ENCODE assay signal across 23 cellular contexts in genomic region chr2:3703236-3703682, GRCh38. TPM values are rescaled to one million over a fixed set of nuclear protein-coding genes. Genes with fewer than 3 reads are reported as not detected.
DNase-seq lines count a peak whose midpoint lies in the region; ATAC-seq, FAIRE-seq and TF ChIP-seq lines count a peak whose summit lies in the region.
"Had no signal": no experiment of that assay in that cellular context is flagged by ENCODE, and none has a peak within 500 bp of the region (broad histone marks: within the 10 kb centered on the region; RNA-seq: fewer than 3 reads in every experiment).

TSS of gene DCDC2C (plus strand) at chr2:3703575. CDS start at chr2:3703752, 177 bp downstream.

- DNase-seq in DMS79 treated with DMSO at 0.1 percent for 48 hours (lab: John Stamatoyannopoulos, UW) (peak; percentile 4), DMS79 (lab: John Stamatoyannopoulos, UW) (no peak), astrocyte (ENCODE audit: low read depth) (no peak), kidney (peak; percentile 73), suprapubic skin (ENCODE audit: low spot score in 2 of 2) (no peak), SKM-1 (lab: John Stamatoyannopoulos, UW; ENCODE audit: unreplicated experiment) (no peak), NCI-H128 (lab: John Stamatoyannopoulos, UW; ENCODE audit: unreplicated experiment) (no peak)
- DNase-seq: activated CD4-positive, alpha-beta T cell treated with anti-CD3 and anti-CD28 coated beads for 48 hours; activated effector memory CD4-positive, alpha-beta T cell treated with anti-CD3 and anti-CD28 coated beads, Interleukin-2, amount 50 U/mL, for 16 hours; amygdala; Calu3; heart left ventricle; kidney glomerular epithelial cell; NCI-H1048; NCI-H510A; SW 1271; trophoblast cell had no signal

- no peak within 1 kb of the TSS for H3K27ac Mint-ChIP-seq in astrocyte (ENCODE audit: unreplicated experiment)
- no peak within 1 kb of the TSS for H3K27ac Mint-ChIP-seq in activated T-helper 17 cell treated with anti-CD3 and anti-CD28 coated beads, Interleukin-2, amount 50 U/mL, for 72 hours

- H3K36me3 Mint-ChIP-seq in astrocyte (ENCODE audit: low read depth, unreplicated experiment): peaks cover 3% of the 10 kb centered on the region
- no peaks in the 10 kb centered on the region for H3K36me3 Mint-ChIP-seq in activated T-helper 17 cell treated with anti-CD3 and anti-CD28 coated beads, Interleukin-2, amount 50 U/mL, for 72 hours (ENCODE audit: low read depth)

- H3K27me3 ChIP-seq in astrocyte (ENCODE audit: insufficient read depth, low read length) (peaks cover 11% of the 10 kb centered on the region), suprapubic skin (peaks cover 41% of the 10 kb centered on the region)
- H3K27me3 ChIP-seq: BLaER1 had no signal

- TF ChIP-seq EP300 in suprapubic skin (IDR thresholded peaks at IDR 0.05): no peak

- H3K4me3 ChIP-seq in astrocyte (ENCODE audit: insufficient read depth, low read depth, low read length) (no peak within 1 kb of the TSS), kidney (ENCODE audit: low read length in 2 of 2) (no peak within 1 kb of the TSS), suprapubic skin (peak within 1 kb of the TSS; percentile 24)
- H3K4me3 ChIP-seq: BLaER1 had no signal

- H3K27me3 Mint-ChIP-seq in astrocyte (ENCODE audit: low read depth, unreplicated experiment): peaks cover 2% of the 10 kb centered on the region
- H3K27me3 Mint-ChIP-seq in activated T-helper 17 cell treated with anti-CD3 and anti-CD28 coated beads, Interleukin-2, amount 50 U/mL, for 72 hours: peaks cover 35% of the 10 kb centered on the region

- peak within 1 kb of the TSS; percentile 52 for H2AFZ ChIP-seq in astrocyte (ENCODE audit: low read depth, low read length)

- H3K9ac ChIP-seq in astrocyte (ENCODE audit: low read length) (no peak within 1 kb of the TSS), kidney (ENCODE audit: low read length in 2 of 2) (no peak within 1 kb of the TSS)
- H3K9ac ChIP-seq: BLaER1 had no signal

- no peak within 1 kb of the TSS for H3K4me3 Mint-ChIP-seq in astrocyte (ENCODE audit: unreplicated experiment)
- H3K4me3 Mint-ChIP-seq in activated T-helper 17 cell treated with anti-CD3 and anti-CD28 coated beads, Interleukin-2, amount 50 U/mL, for 72 hours: no peak within 1 kb of the TSS

- ATAC-seq in activated T-helper 17 cell treated with anti-CD3 and anti-CD28 coated beads, Interleukin-2, amount 50 U/mL, for 72 hours (replicated peaks): no peak

- H3K9me3 ChIP-seq in astrocyte (ENCODE audit: insufficient read depth, low read depth, low read length) (no peaks in the 10 kb centered on the region), kidney (ENCODE audit: control insufficient read depth in 1 of 2, low read length in 2 of 2) (no peaks in the 10 kb centered on the region), suprapubic skin (no peaks in the 10 kb centered on the region)
- H3K9me3 ChIP-seq: heart left ventricle had no signal

- TF ChIP-seq CTCF in astrocyte (IDR thresholded peaks at IDR 0.05; ENCODE audit: insufficient read depth, low read depth, low read length) (no peak), kidney (IDR thresholded peaks at IDR 0.05; ENCODE audit: borderline replicate concordance, extremely low read depth, insufficient read depth) (no peak), suprapubic skin (IDR thresholded peaks at IDR 0.05) (no peak)

- H3K4me1 Mint-ChIP-seq in astrocyte (ENCODE audit: low read depth, unreplicated experiment): peaks cover 4% of the 10 kb centered on the region
- H3K4me1 Mint-ChIP-seq in activated T-helper 17 cell treated with anti-CD3 and anti-CD28 coated beads, Interleukin-2, amount 50 U/mL, for 72 hours: no peaks in the 10 kb centered on the region

- H3K36me3 ChIP-seq in astrocyte (ENCODE audit: insufficient read depth, low read length) (no peaks in the 10 kb centered on the region), kidney (ENCODE audit: control insufficient read depth in 1 of 2, insufficient read depth in 2 of 2, low read length in 2 of 2) (no peaks in the 10 kb centered on the region), suprapubic skin (no peaks in the 10 kb centered on the region)
- H3K36me3 ChIP-seq: BLaER1, heart left ventricle had no signal

- H3K4me2 ChIP-seq in astrocyte (ENCODE audit: low read length): no peak within 1 kb of the TSS
- H3K4me2 ChIP-seq: BLaER1 had no signal

- FAIRE-seq in astrocyte (lab: Jason Lieb, UNC) (no peak), kidney (lab: Jason Lieb, UNC) (no peak)
- FAIRE-seq: TTC549 had no signal

- H3K9me3 Mint-ChIP-seq in astrocyte (ENCODE audit: unreplicated experiment): peaks cover 3% of the 10 kb centered on the region
- peaks cover 3% of the 10 kb centered on the region for H3K9me3 Mint-ChIP-seq in activated T-helper 17 cell treated with anti-CD3 and anti-CD28 coated beads, Interleukin-2, amount 50 U/mL, for 72 hours

- H3K79me2 ChIP-seq in astrocyte (ENCODE audit: insufficient read depth, low read length): no peaks in the 10 kb centered on the region

- H4K20me1 ChIP-seq in astrocyte (ENCODE audit: insufficient read depth, low read length): no peaks in the 10 kb centered on the region
- H4K20me1 ChIP-seq: BLaER1 had no signal

- WGBS in suprapubic skin: 10% methylated on average over 41 of the region's 48 CpGs

- no peak within 1 kb of the TSS for H3K27ac ChIP-seq in astrocyte (ENCODE audit: low read depth, low read length)
- H3K27ac ChIP-seq in kidney (ENCODE audit: low read depth in 2 of 2, low read length in 2 of 2): no peak within 1 kb of the TSS
- no peak within 1 kb of the TSS for H3K27ac ChIP-seq in suprapubic skin
- H3K27ac ChIP-seq: 22Rv1, BLaER1, heart left ventricle had no signal

- no peak for TF ChIP-seq POLR2A in suprapubic skin (IDR thresholded peaks at IDR 0.05)

- H3K4me1 ChIP-seq in astrocyte (ENCODE audit: insufficient read depth, low read length): no peaks in the 10 kb centered on the region
- H3K4me1 ChIP-seq in kidney (ENCODE audit: control insufficient read depth in 1 of 2, insufficient read depth in 1 of 2, low read depth in 1 of 2, low read length in 2 of 2): peaks cover 0 to 2% of the 10 kb centered on the region in 2 donors
- H3K4me1 ChIP-seq in suprapubic skin: peaks cover 10% of the 10 kb centered on the region
- H3K4me1 ChIP-seq: BLaER1 had no signal

- intact Hi-C loops in kidney (cut with DNase I): no loop called here

RNA-seq across cellular contexts. Expression of gene DCDC2C, which starts in this region (rescaled TPM):
- total RNA-seq in astrocyte (not detected in 2 replicates), kidney (not detected), suprapubic skin (1 to 10 TPM in 1 of 4 donors, not detected in 3; 1.0 TPM)
- not detected for polyA plus RNA-seq in kidney (ENCODE audit: insufficient read depth, low read depth, low replicate concordance)
- not detected for total RNA-seq in activated T-helper 17 cell treated with anti-CD3 and anti-CD28 coated beads, Interleukin-2, amount 50 U/mL, for 72 hours
- total RNA-seq: Calu3, G401, heart left ventricle, mononuclear cell had no signal
- polyA plus RNA-seq: heart left ventricle had no signal

Comparison
In these comparisons a context has a peak if more than half of its experiments do, and no peak if none do; other contexts are left out.
1. Peak in DNase-seq in kidney; RNA of the gene not detected or under 1 TPM.